7 cellular contexts compared by ENCODE assay signal in genomic region chr21:44928500-44929241, GRCh38. TPM values are rescaled to one million over a fixed set of nuclear protein-coding genes. Genes with fewer than 3 reads are reported as not detected.
A peak's percentile ranks its signal among the peaks of the same experiment; 100 is the strongest.
DNase-seq lines count a peak whose midpoint lies in the region; ATAC-seq, FAIRE-seq and TF ChIP-seq lines count a peak whose summit lies in the region.
"Not testable (repeated sequence)": the region's sequence is repeated elsewhere in the genome, so short reads cannot be mapped to it uniquely, and the experiment has no call there.

No MANE protein-coding gene starts in this region.

- not testable (repeated sequence) for H3K9me3 ChIP-seq in osteoblast (ENCODE audit: low read depth, low read length)

- intact Hi-C loops in Calu3 (cut with micrococcal nuclease; ENCODE audit: unreplicated experiment), result loop anchor here (5.0 kb wide), 1 partner anchor 56 kb away; the partner anchor contains the start of gene PTTG1IP
- intact Hi-C loops in left cardiac atrium (cut with DNase I), result not testable (repeated sequence)

- H4K20me1 ChIP-seq in osteoblast (ENCODE audit: insufficient read depth, low read length), result not testable (repeated sequence)

- H3K36me3 Mint-ChIP-seq in Calu3 (ENCODE audit: insufficient read depth, unreplicated experiment), result peaks cover 13% of the 10 kb centered on the region
- not testable (repeated sequence) for H3K36me3 Mint-ChIP-seq in activated T-cell treated with anti-CD3 and anti-CD28 coated beads, Interleukin-2, amount 50 U/mL, for 24 hours (ENCODE audit: low read depth)

- H3K27ac ChIP-seq in RWPE1, result peak overlapping the region; percentile 66
- H3K27ac ChIP-seq in osteoblast (ENCODE audit: low read depth, low read length), result peak overlapping the region; percentile 81

- not testable (repeated sequence) for BruUV-seq in Calu3 (replicated peaks; lab: Mats Ljungman, UMichigan)

- H3K4me1 Mint-ChIP-seq in Calu3 (ENCODE audit: low read depth, unreplicated experiment), result peaks cover 37% of the 10 kb centered on the region
- peaks cover 76% of the 10 kb centered on the region for H3K4me1 Mint-ChIP-seq in activated T-cell treated with anti-CD3 and anti-CD28 coated beads, Interleukin-2, amount 50 U/mL, for 24 hours (ENCODE audit: low read depth)

- not testable (repeated sequence) for H3K27me3 ChIP-seq in bronchial epithelial cell (ENCODE audit: control insufficient read depth, insufficient read depth, low read length); osteoblast (ENCODE audit: insufficient read depth, low read length)

- DNase-seq in Calu3, result peak; percentile 39
- peak; percentile 72 for DNase-seq in HS-27A (ENCODE audit: low read depth)
- not testable (repeated sequence) for DNase-seq in RWPE1 (ENCODE audit: low spot score); activated T-cell treated with anti-CD3 and anti-CD28 coated beads, Interleukin-2, amount 50 U/mL, for 24 hours
- DNase-seq in bronchial epithelial cell (ENCODE audit: low read depth), result peak; percentile 27
- peak; percentile 13 for DNase-seq in left cardiac atrium
- peak; percentile 92 for DNase-seq in osteoblast (ENCODE audit: insufficient read length, low spot score, missing footprints)

- H3K9me3 Mint-ChIP-seq in Calu3 (ENCODE audit: low read depth, unreplicated experiment); activated T-cell treated with anti-CD3 and anti-CD28 coated beads, Interleukin-2, amount 50 U/mL, for 24 hours: not testable (repeated sequence)

- not testable (repeated sequence) for H3K4me3 ChIP-seq in bronchial epithelial cell (ENCODE audit: low read depth, low read length)
- H3K4me3 ChIP-seq in osteoblast (ENCODE audit: insufficient read depth, low read length), result peak overlapping the region; percentile 64

- ATAC-seq in left cardiac atrium, result not testable (repeated sequence)

- H3K4me3 Mint-ChIP-seq in Calu3 (ENCODE audit: low read depth, unreplicated experiment), result peak overlapping the region; percentile 32
- H3K4me3 Mint-ChIP-seq in activated T-cell treated with anti-CD3 and anti-CD28 coated beads, Interleukin-2, amount 50 U/mL, for 24 hours, result peak overlapping the region; percentile 78

- H3K4me1 ChIP-seq in osteoblast (ENCODE audit: insufficient read depth, low read length), result peaks cover 63% of the 10 kb centered on the region

- CTCF ChIA-PET in Calu3 (lab: Charles Lee), result interaction anchor here (0.6 to 0.7 kb wide), 2 partner anchors 12 to 39 kb away, joined by 5 read pairs; no protein-coding TSS in a partner anchor
- CTCF ChIA-PET in RWPE1 (lab: Yijun Ruan, JAX), result interaction anchor here (0.9 to 1.9 kb wide), 6 partner anchors 9 to 127 kb away, joined by 3 to 10 read pairs (median 6); partner anchors contain the start of genes SLX9 and UBE2G2

- peak overlapping the region; percentile 33 for H3K27ac Mint-ChIP-seq in Calu3 (ENCODE audit: unreplicated experiment)
- peak overlapping the region; percentile 96 for H3K27ac Mint-ChIP-seq in activated T-cell treated with anti-CD3 and anti-CD28 coated beads, Interleukin-2, amount 50 U/mL, for 24 hours

- TF ChIP-seq CTCF in Calu3 (IDR thresholded peaks at IDR 0.05; ENCODE audit: unreplicated experiment); RWPE1 (conservative IDR thresholded peaks at IDR 0.05; ENCODE audit: low read depth); bronchial epithelial cell (IDR thresholded peaks at IDR 0.05; ENCODE audit: insufficient read depth, low read length, severe bottlenecking); osteoblast (IDR thresholded peaks at IDR 0.05; ENCODE audit: extremely low read depth, low read depth, low read length): not testable (repeated sequence)

- peak overlapping the region; percentile 87 for H3K4me2 ChIP-seq in osteoblast (ENCODE audit: insufficient read depth, low read length)

- H2AFZ ChIP-seq in osteoblast (ENCODE audit: low read length), result not testable (repeated sequence)

- H3K79me2 ChIP-seq in osteoblast (ENCODE audit: insufficient read depth, low read length), result not testable (repeated sequence)

- not testable (repeated sequence) for H3K36me3 ChIP-seq in bronchial epithelial cell (ENCODE audit: control insufficient read depth, insufficient read depth, low read length); osteoblast (ENCODE audit: insufficient read depth, low read length)

- peaks cover 55% of the 10 kb centered on the region for H3K27me3 Mint-ChIP-seq in Calu3 (ENCODE audit: unreplicated experiment)
- not testable (repeated sequence) for H3K27me3 Mint-ChIP-seq in activated T-cell treated with anti-CD3 and anti-CD28 coated beads, Interleukin-2, amount 50 U/mL, for 24 hours

- POLR2A ChIA-PET in RWPE1 (lab: Yijun Ruan, JAX; ENCODE audit: low non-redundant PET), result interaction anchor here (0.6 kb wide), 4 partner anchors 16 to 118 kb away, joined by 4 to 9 read pairs (median 4); no protein-coding TSS in a partner anchor

- FAIRE-seq in bronchial epithelial cell (lab: Jason Lieb, UNC), result not testable (repeated sequence)

RNA-seq across cellular contexts. Expression of gene ITGB2, which starts 8.0 kb away (rescaled TPM):
- 0.42 and 0.47 TPM in 2 replicates for total RNA-seq in Calu3 (2022)
- 0.26 and 1.1 TPM in 2 replicates for total RNA-seq in bronchial epithelial cell
- total RNA-seq in left cardiac atrium, result 10 to 100 TPM; 31.5 to 70.7 TPM
- total RNA-seq in osteoblast, result 13.3 and 15.2 TPM in 2 replicates

RNA-seq across cellular contexts. Expression of gene SLX9, which starts 11.2 kb away (rescaled TPM):
- total RNA-seq in Calu3 (2022) (24.6 and 28.6 TPM in 2 replicates), bronchial epithelial cell (32.0 and 34.0 TPM in 2 replicates), left cardiac atrium (10 to 100 TPM; 26.1 to 28.6 TPM), osteoblast (9.4 and 10.9 TPM in 2 replicates)

RNA-seq across cellular contexts. Expression of gene PTTG1IP, which starts 55.2 kb away (rescaled TPM):
- 135 and 136 TPM in 2 replicates for total RNA-seq in Calu3 (2022)
- 107 and 124 TPM in 2 replicates for total RNA-seq in bronchial epithelial cell
- total RNA-seq in left cardiac atrium, result 100 to 1,000 TPM; 181 to 195 TPM
- total RNA-seq in osteoblast, result 413 and 480 TPM in 2 replicates
